Comparison of ENCODE assay signal across 9 cellular contexts in genomic region chr4:151675366-151676060, GRCh38.
DNase-seq lines count a peak whose midpoint lies in the region; ATAC-seq and TF ChIP-seq lines count a peak whose summit lies in the region.
"Had no signal": no experiment of that assay in that cellular context is flagged by ENCODE, and none has a peak within 500 bp of the region (broad histone marks: within the 10 kb centered on the region; RNA-seq: fewer than 3 reads in every experiment).

No MANE protein-coding gene starts in this region.

- no peak overlapping the region for H3K27ac Mint-ChIP-seq in stimulated activated memory B cell treated with anti-CD40 and anti-IgM and Interleukin-4, amounts not matched to agents 10 μg/mL and 1 μg/mL and 100 μg/mL, for 72 hours
- H3K27ac Mint-ChIP-seq: activated T-helper 2 cell treated with anti-CD3 and anti-CD28 coated beads, Interferon-gamma antibody, Interleukin-2, Interleukin-4, amounts not matched to agents 10 μg/mL and 5 μg/mL and 100 μg/mL, durations not matched to agents 14 hours and 24 hours and 36 hours had no signal

- H3K36me3 Mint-ChIP-seq in stimulated activated memory B cell treated with anti-CD40 and anti-IgM and Interleukin-4, amounts not matched to agents 10 μg/mL and 1 μg/mL and 100 μg/mL, for 72 hours = peaks cover 50% of the 10 kb centered on the region

- H3K9me3 ChIP-seq in RWPE2 (ENCODE audit: severe bottlenecking) = no peaks in the 10 kb centered on the region

- H3K4me1 Mint-ChIP-seq in stimulated activated memory B cell treated with anti-CD40 and anti-IgM and Interleukin-4, amounts not matched to agents 10 μg/mL and 1 μg/mL and 100 μg/mL, for 72 hours = no peaks in the 10 kb centered on the region

- TF ChIP-seq CTCF in RWPE2 (IDR thresholded peaks at IDR 0.05; ENCODE audit: poor library complexity, severe bottlenecking) = no peak
- TF ChIP-seq CTCF in epithelial cell of esophagus (IDR thresholded peaks at IDR 0.05; ENCODE audit: insufficient read depth, low read depth, low read length, missing control alignments) = no peak

- H3K9me3 Mint-ChIP-seq in stimulated activated memory B cell treated with anti-CD40 and anti-IgM and Interleukin-4, amounts not matched to agents 10 μg/mL and 1 μg/mL and 100 μg/mL, for 72 hours = no peaks in the 10 kb centered on the region
- H3K9me3 Mint-ChIP-seq: activated T-helper 2 cell treated with anti-CD3 and anti-CD28 coated beads, Interferon-gamma antibody, Interleukin-2, Interleukin-4, amounts not matched to agents 10 μg/mL and 5 μg/mL and 100 μg/mL, durations not matched to agents 14 hours and 24 hours and 36 hours had no signal

- H3K27me3 ChIP-seq in RWPE2 (ENCODE audit: insufficient read depth, poor library complexity, severe bottlenecking) = no peaks in the 10 kb centered on the region

- no peaks in the 10 kb centered on the region for H3K27me3 Mint-ChIP-seq in stimulated activated memory B cell treated with anti-CD40 and anti-IgM and Interleukin-4, amounts not matched to agents 10 μg/mL and 1 μg/mL and 100 μg/mL, for 72 hours

- ATAC-seq in RWPE2 (ENCODE audit: low read depth) (no peak), GM19035 (IDR thresholded peaks at IDR 0.05; ENCODE audit: unreplicated experiment) (no peak)
- peak; percentile 29 for ATAC-seq in stimulated activated memory B cell treated with anti-CD40 and anti-IgM and Interleukin-4, amounts not matched to agents 10 μg/mL and 1 μg/mL and 100 μg/mL, for 72 hours

- no peak for DNase-seq in RWPE2 (ENCODE audit: low spot score)
- peak; percentile 57 for DNase-seq in epithelial cell of esophagus (ENCODE audit: low read depth)
- peak; percentile 47 for DNase-seq in medulla oblongata (ENCODE audit: extremely low spot score)
- DNase-seq in stimulated activated CD4-positive, alpha-beta T cell treated with anti-CD3 and anti-CD28 coated beads, Interleukin-4, amount 100 ng/mL, for 24 hours = no peak
- no peak for DNase-seq in HT-29 (ENCODE audit: low spot score)
- DNase-seq: NCI-H1436 treated with DMSO at 0.1 percent for 48 hours had no signal

- H3K4me3 ChIP-seq in RWPE2 (ENCODE audit: severe bottlenecking) (no peak overlapping the region), epithelial cell of esophagus (ENCODE audit: low read length) (no peak overlapping the region)

- no peaks in the 10 kb centered on the region for H3K36me3 ChIP-seq in RWPE2 (ENCODE audit: low read depth)

- H3K27ac ChIP-seq in RWPE2 (ENCODE audit: poor library complexity, severe bottlenecking) = peak overlapping the region; percentile 6

- H3K4me3 Mint-ChIP-seq in stimulated activated memory B cell treated with anti-CD40 and anti-IgM and Interleukin-4, amounts not matched to agents 10 μg/mL and 1 μg/mL and 100 μg/mL, for 72 hours = no peak overlapping the region

- H3K4me1 ChIP-seq in RWPE2 (ENCODE audit: insufficient read depth, poor library complexity, severe bottlenecking) = peaks cover 18% of the 10 kb centered on the region

Comparison
In these comparisons a context has a peak if more than half of its experiments do, and no peak if none do; other contexts are left out.
1. DNase-seq: peak in epithelial cell of esophagus (single experiment) and medulla oblongata (single experiment); none in RWPE2 (single experiment), stimulated activated CD4-positive, alpha-beta T cell treated with anti-CD3 and anti-CD28 coated beads, Interleukin-4, amount 100 ng/mL, for 24 hours (single experiment) and HT-29 (single experiment).